In the genomic region with DNA sequence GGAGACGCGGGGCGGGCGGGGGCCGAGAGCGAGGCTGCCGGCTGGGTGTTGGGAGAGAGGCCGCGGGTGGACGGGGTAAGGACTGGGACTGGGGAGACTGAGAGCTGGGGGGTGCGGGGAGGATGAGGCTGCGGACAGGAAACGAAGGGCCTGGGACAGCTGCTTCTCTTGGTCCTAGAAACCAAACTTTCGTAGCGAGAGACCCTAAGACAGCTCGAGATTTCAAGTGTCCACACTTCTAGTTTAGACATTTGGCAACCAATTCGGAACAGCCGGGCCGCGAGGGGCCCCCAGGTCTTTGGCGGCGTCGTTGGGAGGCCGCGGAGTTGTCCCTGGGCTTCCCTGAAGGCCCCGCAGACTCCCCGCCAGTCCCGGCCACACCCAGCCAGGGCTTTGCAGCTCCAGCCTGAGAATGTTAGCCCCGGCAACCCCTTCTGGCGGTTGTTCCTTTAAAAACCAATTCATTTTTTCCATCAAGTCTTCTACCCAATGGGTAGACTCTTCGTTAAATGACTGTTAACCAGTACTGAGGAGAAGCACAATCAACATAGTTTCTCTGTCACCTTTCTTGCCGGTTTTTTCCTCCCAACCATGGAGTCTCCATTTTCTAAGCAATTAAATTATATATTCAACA, we compare ENCODE assay signal across 21 cellular contexts. TPM values are rescaled to one million over a fixed set of nuclear protein-coding genes. Genes with fewer than 3 reads are reported as not detected.
A peak's percentile ranks its signal among the peaks of the same experiment; 100 is the strongest.
DNase-seq lines count a peak whose midpoint lies in the region; ATAC-seq and TF ChIP-seq lines count a peak whose summit lies in the region.
"Had no signal": no experiment of that assay in that cellular context is flagged by ENCODE, and none has a peak within 500 bp of the region (broad histone marks: within the 10 kb centered on the region; RNA-seq: fewer than 3 reads in every experiment).

No MANE protein-coding gene starts in this region.

- H2AFZ ChIP-seq in SK-N-SH (ENCODE audit: low read depth): no peak overlapping the region

- no peak overlapping the region for H3K4me2 ChIP-seq in SK-N-SH

- H3K4me1 ChIP-seq in SK-N-SH (ENCODE audit: control insufficient read depth in 1 of 2, insufficient read depth in 2 of 2, low read depth in 1 of 2, low read length in 1 of 2) (no peaks in the 10 kb centered on the region), iPS DF 6.9 (ENCODE audit: control insufficient read depth, insufficient read depth, low read length) (peaks cover 13% of the 10 kb centered on the region), ascending aorta (no peaks in the 10 kb centered on the region)

- H3F3A ChIP-seq in SK-N-SH (replicated peaks; ENCODE audit: insufficient read depth): no peaks in the 10 kb centered on the region

- POLR2A ChIA-PET in SK-N-SH (lab: Yijun Ruan, JAX): no interaction called here

- H3K9me3 ChIP-seq in SK-N-SH: no peaks in the 10 kb centered on the region
- H3K9me3 ChIP-seq in iPS DF 6.9 (ENCODE audit: control insufficient read depth, insufficient read depth, low read length): no peaks in the 10 kb centered on the region
- no peaks in the 10 kb centered on the region for H3K9me3 ChIP-seq in ascending aorta
- H3K9me3 ChIP-seq: uterus had no signal

- H3K36me3 ChIP-seq in SK-N-SH (replicated peaks in 1 of 2; ENCODE audit: control insufficient read depth in 1 of 2, insufficient read depth in 2 of 2, low read length in 1 of 2) (no peaks in the 10 kb centered on the region), iPS DF 6.9 (ENCODE audit: control insufficient read depth, insufficient read depth, low read length) (no peaks in the 10 kb centered on the region), ascending aorta (no peaks in the 10 kb centered on the region)
- H3K36me3 ChIP-seq: uterus had no signal

- peak; percentile 16 for DNase-seq in SK-N-SH
- peak; percentile 36 for DNase-seq in NCI-H345 treated with DMSO at 0.1 percent for 48 hours (lab: John Stamatoyannopoulos, UW; ENCODE audit: unreplicated experiment)
- no peak for DNase-seq in iPS DF 6.9 (ENCODE audit: low read depth, low spot score)
- no peak for DNase-seq in ascending aorta (ENCODE audit: low spot score in 2 of 2)
- no peak for DNase-seq in C1 segment of cervical spinal cord (lab: John Stamatoyannopoulos, UW)
- DNase-seq: activated CD4-positive, alpha-beta T cell treated with anti-CD3 and anti-CD28 coated beads for 48 hours; activated CD8-positive, alpha-beta memory T cell treated with anti-CD3 and anti-CD28 coated beads, Interleukin-2, amount 50 U/mL, for 48 hours; activated naive CD4-positive, alpha-beta T cell; CD8-positive, alpha-beta T cell; MM.1S; stimulated activated CD4-positive, alpha-beta T cell treated with anti-CD3 and anti-CD28 coated beads, Interleukin-15, amount 100 ng/mL, for 24 hours; uterus had no signal

- TF ChIP-seq CTCF in SK-N-SH (IDR thresholded peaks at IDR 0.05): no peak
- no peak for TF ChIP-seq CTCF in ascending aorta (IDR thresholded peaks at IDR 0.05)

- intact Hi-C loops in ascending aorta (cut with DNase I): no loop called here

- ATAC-seq in SK-N-SH treated with all-trans-retinoic acid at 6 μM for 48 hours (no peak), HG03460 (IDR thresholded peaks at IDR 0.05; ENCODE audit: unreplicated experiment) (no peak), HG02588 (IDR thresholded peaks at IDR 0.05; ENCODE audit: unreplicated experiment) (no peak)
- ATAC-seq: CD8-positive, alpha-beta T cell; esophagus mucosa had no signal

- TF ChIP-seq RAD21 in SK-N-SH (IDR thresholded peaks at IDR 0.05; ENCODE audit: low read length): no peak

- CTCF ChIA-PET in SK-N-SH (lab: Yijun Ruan, JAX): interaction anchor here (0.9 to 1.4 kb wide), 2 partner anchors 11 to 46 kb away, joined by 3 to 4 read pairs; no protein-coding TSS in a partner anchor

- no peak overlapping the region for H3K9ac ChIP-seq in SK-N-SH

- H3K27me3 ChIP-seq in SK-N-SH (ENCODE audit: insufficient read depth): peaks cover 92% of the 10 kb centered on the region
- H3K27me3 ChIP-seq in iPS DF 6.9 (ENCODE audit: control insufficient read depth, insufficient read depth, low read length): peaks cover 89% of the 10 kb centered on the region
- peaks cover 26% of the 10 kb centered on the region for H3K27me3 ChIP-seq in ascending aorta

- H3K9me2 ChIP-seq in SK-N-SH: no peaks in the 10 kb centered on the region

- H3K27ac ChIP-seq in SK-N-SH (ENCODE audit: low read depth in 2 of 2, low read length in 1 of 2) (no peak overlapping the region), iPS DF 6.9 (ENCODE audit: low read length) (no peak overlapping the region), ascending aorta (no peak overlapping the region)
- H3K27ac ChIP-seq: uterus had no signal

- H3K79me2 ChIP-seq in SK-N-SH (ENCODE audit: insufficient read depth): no peaks in the 10 kb centered on the region

- TF ChIP-seq EP300 in SK-N-SH (IDR thresholded peaks at IDR 0.05; ENCODE audit: borderline replicate concordance in 1 of 2, low read depth in 1 of 2, low read length in 1 of 2): no peak

- H3K4me3 ChIP-seq in SK-N-SH (ENCODE audit: low read depth in 2 of 2, low read length in 1 of 2) (no peak overlapping the region), iPS DF 6.9 (ENCODE audit: low read length) (peak overlapping the region; percentile 13; the same call in 1 of the 2 replicates), ascending aorta (no peak overlapping the region)
- H3K4me3 ChIP-seq: uterus had no signal

- WGBS in SK-N-SH (ENCODE audit: low lambda C conversion rate): 6% methylated on average over 29 of the region's 32 CpGs
- WGBS in iPS DF 6.9 (ENCODE audit: insufficient coverage, insufficient read length): no CpG with 5 or more reads among the region's 32 CpGs

- no peaks in the 10 kb centered on the region for H4K20me1 ChIP-seq in SK-N-SH (ENCODE audit: insufficient read depth)

TF ChIP-seq in SK-N-SH, 30 proteins besides CTCF, POLR2A, EP300 and RAD21:
- TF ChIP-seq, protein P1, sequence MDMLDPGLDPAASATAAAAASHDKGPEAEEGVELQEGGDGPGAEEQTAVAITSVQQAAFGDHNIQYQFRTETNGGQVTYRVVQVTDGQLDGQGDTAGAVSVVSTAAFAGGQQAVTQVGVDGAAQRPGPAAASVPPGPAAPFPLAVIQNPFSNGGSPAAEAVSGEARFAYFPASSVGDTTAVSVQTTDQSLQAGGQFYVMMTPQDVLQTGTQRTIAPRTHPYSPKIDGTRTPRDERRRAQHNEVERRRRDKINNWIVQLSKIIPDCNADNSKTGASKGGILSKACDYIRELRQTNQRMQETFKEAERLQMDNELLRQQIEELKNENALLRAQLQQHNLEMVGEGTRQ (IDR thresholded peaks at IDR 0.05; ENCODE audit: borderline replicate concordance, low read depth, low read length): no peak
- TF ChIP-seq YY1 (IDR thresholded peaks at IDR 0.05; ENCODE audit: low read depth) (no peak), GATA2 (CRISPR knock-in tag; IDR thresholded peaks at IDR 0.05) (no peak), ELF1 (IDR thresholded peaks at IDR 0.05) (no peak), RXRA (IDR thresholded peaks at IDR 0.05; ENCODE audit: borderline replicate concordance, low read depth) (no peak), MEF2A (IDR thresholded peaks at IDR 0.05; ENCODE audit: borderline replicate concordance, low read depth) (no peak), SIN3A (IDR thresholded peaks at IDR 0.05; ENCODE audit: borderline replicate concordance, low read depth, low read length) (no peak)
- TF ChIP-seq, protein P2, sequence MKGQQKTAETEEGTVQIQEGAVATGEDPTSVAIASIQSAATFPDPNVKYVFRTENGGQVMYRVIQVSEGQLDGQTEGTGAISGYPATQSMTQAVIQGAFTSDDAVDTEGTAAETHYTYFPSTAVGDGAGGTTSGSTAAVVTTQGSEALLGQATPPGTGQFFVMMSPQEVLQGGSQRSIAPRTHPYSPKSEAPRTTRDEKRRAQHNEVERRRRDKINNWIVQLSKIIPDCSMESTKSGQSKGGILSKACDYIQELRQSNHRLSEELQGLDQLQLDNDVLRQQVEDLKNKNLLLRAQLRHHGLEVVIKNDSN (IDR thresholded peaks at IDR 0.05; ENCODE audit: borderline replicate concordance, low read depth): no peak

TF ChIP-seq in SK-N-SH treated with all-trans-retinoic acid at 6 μM for 48 hours, 23 proteins besides CTCF, POLR2A, EP300 and RAD21 (continues in another document):
- TF ChIP-seq CSDC2 (CRISPR knock-in tag; IDR thresholded peaks at IDR 0.05) (no peak), POU6F1 (CRISPR knock-in tag; IDR thresholded peaks at IDR 0.05; ENCODE audit: borderline replicate concordance, low read depth) (no peak), ZNF70 (CRISPR knock-in tag; IDR thresholded peaks at IDR 0.05) (no peak), OSR1 (CRISPR knock-in tag; IDR thresholded peaks at IDR 0.05) (no peak), ZC3H10 (CRISPR knock-in tag; IDR thresholded peaks at IDR 0.05) (no peak), ISL1 (CRISPR knock-in tag; IDR thresholded peaks at IDR 0.05) (no peak)
- TF ChIP-seq, protein P3, sequence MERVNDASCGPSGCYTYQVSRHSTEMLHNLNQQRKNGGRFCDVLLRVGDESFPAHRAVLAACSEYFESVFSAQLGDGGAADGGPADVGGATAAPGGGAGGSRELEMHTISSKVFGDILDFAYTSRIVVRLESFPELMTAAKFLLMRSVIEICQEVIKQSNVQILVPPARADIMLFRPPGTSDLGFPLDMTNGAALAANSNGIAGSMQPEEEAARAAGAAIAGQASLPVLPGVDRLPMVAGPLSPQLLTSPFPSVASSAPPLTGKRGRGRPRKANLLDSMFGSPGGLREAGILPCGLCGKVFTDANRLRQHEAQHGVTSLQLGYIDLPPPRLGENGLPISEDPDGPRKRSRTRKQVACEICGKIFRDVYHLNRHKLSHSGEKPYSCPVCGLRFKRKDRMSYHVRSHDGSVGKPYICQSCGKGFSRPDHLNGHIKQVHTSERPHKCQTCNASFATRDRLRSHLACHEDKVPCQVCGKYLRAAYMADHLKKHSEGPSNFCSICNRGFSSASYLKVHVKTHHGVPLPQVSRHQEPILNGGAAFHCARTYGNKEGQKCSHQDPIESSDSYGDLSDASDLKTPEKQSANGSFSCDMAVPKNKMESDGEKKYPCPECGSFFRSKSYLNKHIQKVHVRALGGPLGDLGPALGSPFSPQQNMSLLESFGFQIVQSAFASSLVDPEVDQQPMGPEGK (CRISPR knock-in tag; IDR thresholded peaks at IDR 0.05; ENCODE audit: borderline replicate concordance): no peak

RNA-seq across cellular contexts. Expression of gene NKX2-1, which starts 11.5 kb away (rescaled TPM):
- polyA plus RNA-seq in SK-N-SH (2012; rRNA removed): not detected in 2 replicates
- polyA plus RNA-seq in SK-N-SH (2012; cell fraction: cytosol; rRNA removed): not detected in 2 replicates
- not detected in 2 replicates for polyA plus RNA-seq in SK-N-SH (2012; cell fraction: nucleus; rRNA removed)
- total RNA-seq in ascending aorta: not detected
- total RNA-seq: astrocyte; CD8-positive, alpha-beta T cell; esophagus mucosa; glomerular endothelial cell; mesenteric fat pad; T-helper 2 cell treated with Interferon-gamma antibody and Interleukin-4, amounts not matched to agents 100 ng/mL and 5 ng/mL, for 36 hours; uterus had no signal
- polyA plus RNA-seq: AG04450 had no signal

Comparison
In these comparisons a context has a peak if more than half of its experiments do, and no peak if none do; other contexts are left out.
1. DNase-seq: peak in SK-N-SH (single experiment) and NCI-H345 treated with DMSO at 0.1 percent for 48 hours (single experiment); none in iPS DF 6.9 (single experiment), ascending aorta (0 of 2) and C1 segment of cervical spinal cord (0 of 14).